Comparison of ENCODE assay signal across 10 cellular contexts in the genomic region with DNA sequence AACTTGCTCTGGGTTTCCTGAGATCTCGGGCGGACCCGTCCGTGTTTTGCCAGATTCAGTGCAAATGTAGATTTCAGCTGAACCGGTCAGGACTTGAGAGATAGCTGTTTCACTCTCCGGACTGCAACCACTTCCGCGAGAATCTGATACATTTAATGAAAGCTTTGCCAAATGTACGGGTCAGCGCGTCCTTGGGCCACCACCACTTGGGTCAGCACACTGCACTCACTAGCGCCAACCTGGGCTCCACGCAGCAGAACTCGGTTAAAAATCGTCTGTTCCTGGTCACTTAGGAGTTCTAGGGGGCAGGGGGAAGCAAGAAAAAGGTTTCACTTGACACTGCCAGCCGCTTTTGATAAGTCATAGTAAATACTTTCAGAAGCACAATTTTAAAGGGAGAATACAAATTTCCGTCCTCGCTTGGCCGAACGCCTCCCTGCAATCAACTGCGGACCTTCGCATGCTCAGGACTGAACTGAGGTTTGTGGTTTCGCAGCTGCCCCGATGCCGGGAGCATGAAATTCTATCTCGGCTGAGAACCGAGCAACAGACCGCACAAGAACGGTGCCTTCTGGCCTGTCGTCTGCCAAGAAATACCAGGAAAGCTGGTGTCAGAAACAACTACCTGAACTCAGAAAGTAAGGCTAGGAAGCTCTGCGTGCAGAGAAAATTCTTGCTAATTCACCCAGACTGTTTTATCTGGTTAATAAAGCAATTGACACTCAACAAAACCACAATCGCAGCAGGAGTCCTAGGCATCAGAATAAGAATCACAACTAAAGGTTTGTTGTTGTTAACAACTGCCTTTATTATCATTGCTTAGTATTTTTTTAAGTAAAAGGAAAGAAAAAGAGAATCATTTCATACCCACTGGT. TPM values are rescaled to one million over a fixed set of nuclear protein-coding genes. Genes with fewer than 3 reads are reported as not detected.
DNase-seq lines count a peak whose midpoint lies in the region; TF ChIP-seq lines count a peak whose summit lies in the region.
"Had no signal": no experiment of that assay in that cellular context is flagged by ENCODE, and none has a peak within 500 bp of the region (broad histone marks: within the 10 kb centered on the region; RNA-seq: fewer than 3 reads in every experiment).

No MANE protein-coding gene starts in this region.

- peak; percentile 4 for DNase-seq in GM12865 (ENCODE audit: low read depth)
- peak; percentile 93 for DNase-seq in NCI-H69 (lab: John Stamatoyannopoulos, UW)
- DNase-seq in epithelial cell of proximal tubule (ENCODE audit: low read depth) = no peak
- no peak for DNase-seq in progenitor cell of endocrine pancreas (ENCODE audit: low spot score, unreplicated experiment)
- no peak for DNase-seq in SHP77 treated with DMSO at 0.1 percent for 48 hours (lab: John Stamatoyannopoulos, UW)
- no peak for DNase-seq in GM13977 (ENCODE audit: low spot score)
- DNase-seq in DMS153 treated with DMSO at 0.1 percent for 48 hours (lab: John Stamatoyannopoulos, UW; ENCODE audit: unreplicated experiment) = no peak
- no peak for DNase-seq in cerebellar nuclear complex (lab: John Stamatoyannopoulos, UW)
- DNase-seq: activated T-cell treated with anti-CD3 and anti-CD28 coated beads for 4 hours had no signal

- H3K4me3 ChIP-seq in GM12865 (ENCODE audit: low read depth, low read length) (no peak overlapping the region), epithelial cell of proximal tubule (ENCODE audit: low read depth, low read length) (peak overlapping the region; percentile 43)

- H3K36me3 Mint-ChIP-seq in progenitor cell of endocrine pancreas (ENCODE audit: insufficient read depth) = no peaks in the 10 kb centered on the region
- H3K36me3 Mint-ChIP-seq: stimulated activated memory B cell treated with anti-CD40 and anti-IgM and Interleukin-4, amounts not matched to agents 10 μg/mL and 1 μg/mL and 100 μg/mL, for 72 hours had no signal

- no peak for TF ChIP-seq CTCF in GM12865 (IDR thresholded peaks at IDR 0.05; ENCODE audit: insufficient read depth, low read depth, low read length, missing control alignments)
- peak; percentile 11 for TF ChIP-seq CTCF in epithelial cell of proximal tubule (conservative IDR thresholded peaks at IDR 0.05; ENCODE audit: low read depth, low read length)
- peak; percentile 8 for TF ChIP-seq CTCF in progenitor cell of endocrine pancreas (IDR thresholded peaks at IDR 0.05; ENCODE audit: unreplicated experiment)
- TF ChIP-seq CTCF in GM13977 (IDR thresholded peaks at IDR 0.05; ENCODE audit: extremely low read depth, insufficient read depth, missing control alignments) = no peak

- H3K4me3 Mint-ChIP-seq in progenitor cell of endocrine pancreas (ENCODE audit: low read depth) = peak overlapping the region; percentile 67
- H3K4me3 Mint-ChIP-seq: stimulated activated memory B cell treated with anti-CD40 and anti-IgM and Interleukin-4, amounts not matched to agents 10 μg/mL and 1 μg/mL and 100 μg/mL, for 72 hours had no signal

- H3K9me3 Mint-ChIP-seq in progenitor cell of endocrine pancreas (ENCODE audit: low read depth) = no peaks in the 10 kb centered on the region
- H3K9me3 Mint-ChIP-seq: stimulated activated memory B cell treated with anti-CD40 and anti-IgM and Interleukin-4, amounts not matched to agents 10 μg/mL and 1 μg/mL and 100 μg/mL, for 72 hours had no signal

- in situ Hi-C loops in GM13977 (cut with MboI; ENCODE audit: low pct_unique_long_range_greater_than_20kb, low sequenced_read_pairs, unreplicated experiment) = no loop called here

- H3K27ac Mint-ChIP-seq in progenitor cell of endocrine pancreas = peak overlapping the region; percentile 42
- H3K27ac Mint-ChIP-seq: stimulated activated memory B cell treated with anti-CD40 and anti-IgM and Interleukin-4, amounts not matched to agents 10 μg/mL and 1 μg/mL and 100 μg/mL, for 72 hours had no signal

- peaks cover 44% of the 10 kb centered on the region for H3K4me1 Mint-ChIP-seq in progenitor cell of endocrine pancreas (ENCODE audit: low read depth)

- peaks cover 83% of the 10 kb centered on the region for H3K27me3 Mint-ChIP-seq in progenitor cell of endocrine pancreas

RNA-seq across cellular contexts. Expression of gene ISL1, which starts 4.2 kb away (rescaled TPM):
- total RNA-seq in epithelial cell of proximal tubule (not detected in 2 replicates), progenitor cell of endocrine pancreas (8.2 and 9.7 TPM in 2 replicates)

Comparison
In these comparisons a context has a peak if more than half of its experiments do, and no peak if none do; other contexts are left out.
1. DNase-seq: peak in GM12865 (single experiment) and NCI-H69 (single experiment); none in epithelial cell of proximal tubule (single experiment), progenitor cell of endocrine pancreas (single experiment), SHP77 treated with DMSO at 0.1 percent for 48 hours (single experiment), GM13977 (single experiment), DMS153 treated with DMSO at 0.1 percent for 48 hours (single experiment) and cerebellar nuclear complex (0 of 2).
2. CTCF ChIP-seq: peak in epithelial cell of proximal tubule (single experiment) and progenitor cell of endocrine pancreas (single experiment); none in GM12865 (single experiment) and GM13977 (single experiment).